ENCODE assay signal across 5 cellular contexts in genomic region chr10:120087109-120087508, GRCh38.
"Had no signal": no experiment of that assay in that cellular context is flagged by ENCODE, and none has a peak within 500 bp of the region (broad histone marks: within the 10 kb centered on the region; RNA-seq: fewer than 3 reads in every experiment).

No MANE protein-coding gene starts in this region.

- H2AFZ ChIP-seq: GM23248 had no signal

- DNase-seq: GM23248, H9, HCEC 1CT, IMR-90 had no signal

- H3K4me3 ChIP-seq: GM23248, K562 had no signal

- ATAC-seq: K562 had no signal

- H3K9ac ChIP-seq: GM23248 had no signal

- H3K27ac ChIP-seq: GM23248 had no signal

- H3K4me3 Mint-ChIP-seq: H9 had no signal
